ENCODE assay signal across 25 cellular contexts in genomic region chr4:87132035-87132434, GRCh38.
A peak's percentile ranks its signal among the peaks of the same experiment; 100 is the strongest.
DNase-seq lines count a peak whose midpoint lies in the region; ATAC-seq, FAIRE-seq and TF ChIP-seq lines count a peak whose summit lies in the region.
"Had no signal": no experiment of that assay in that cellular context is flagged by ENCODE, and none has a peak within 500 bp of the region (broad histone marks: within the 10 kb centered on the region; RNA-seq: fewer than 3 reads in every experiment).

No MANE protein-coding gene starts in this region.

- no peaks in the 10 kb centered on the region for H3K27me3 ChIP-seq in Karpas-422 (ENCODE audit: low read length)
- H3K27me3 ChIP-seq: BE2C; BLaER1 treated with 17β-estradiol and CSF1 and Interleukin-3, amounts not matched to agents 10 nM and 100 nM had no signal

- H3K36me3 Mint-ChIP-seq in T-helper 17 cell (ENCODE audit: low read depth) (peaks cover 17% of the 10 kb centered on the region), memory B cell (peaks cover 53% of the 10 kb centered on the region)
- peaks cover 38% of the 10 kb centered on the region for H3K36me3 Mint-ChIP-seq in activated naive CD4-positive, alpha-beta T cell treated with anti-CD3 and anti-CD28 coated beads for 36 hours (ENCODE audit: low read depth)

- peak; percentile 80 for FAIRE-seq in GM12891 (lab: Jason Lieb, UNC)
- FAIRE-seq: A549, D721Med, GM12892, H1 had no signal

- intact Hi-C loops in activated naive CD4-positive, alpha-beta T cell treated with anti-CD3 and anti-CD28 coated beads for 36 hours (cut with micrococcal nuclease), result no loop called here

- H3K9ac ChIP-seq in Karpas-422 (ENCODE audit: low read length), result no peak overlapping the region
- H3K9ac ChIP-seq: BLaER1 treated with 17β-estradiol and CSF1 and Interleukin-3, amounts not matched to agents 10 nM and 100 nM; GM23248 had no signal

- H3K4me1 ChIP-seq in Karpas-422 (ENCODE audit: low read length), result peaks cover 7% of the 10 kb centered on the region
- H3K4me1 ChIP-seq: BE2C had no signal

- H3K9me3 ChIP-seq in Karpas-422 (ENCODE audit: low read length) (no peaks in the 10 kb centered on the region), T-helper 17 cell (ENCODE audit: control insufficient read depth, low read length, poor library complexity, severe bottlenecking) (no peaks in the 10 kb centered on the region)
- H3K9me3 ChIP-seq: A549, BE2C had no signal

- no peak overlapping the region for H3K27ac ChIP-seq in Karpas-422 (ENCODE audit: low read length)
- H3K27ac ChIP-seq: GM23248 had no signal

- H3K9me3 Mint-ChIP-seq in memory B cell, result no peaks in the 10 kb centered on the region
- H3K9me3 Mint-ChIP-seq in activated naive CD4-positive, alpha-beta T cell treated with anti-CD3 and anti-CD28 coated beads for 36 hours, result no peaks in the 10 kb centered on the region
- H3K9me3 Mint-ChIP-seq: CD14-positive monocyte; CD4-positive, alpha-beta T cell; CD8-positive, alpha-beta memory T cell had no signal

- DNase-seq in GM12891 (ENCODE audit: insufficient read length, low spot score), result no peak
- DNase-seq in Karpas-422, result peak; percentile 50
- no peak for DNase-seq in T-helper 17 cell
- DNase-seq in memory B cell (ENCODE audit: low spot score in 2 of 2), result no peak
- DNase-seq in activated naive CD4-positive, alpha-beta T cell treated with anti-CD3 and anti-CD28 coated beads for 36 hours, result no peak
- DNase-seq in NCI-H2196 (lab: John Stamatoyannopoulos, UW; ENCODE audit: unreplicated experiment), result no peak
- DNase-seq: 8988T; ACHN; AML-193; BE2C; CD4-positive, alpha-beta T cell; CD8-positive, alpha-beta memory T cell; DMS 273 treated with DMSO at 0.1 percent for 48 hours; EL; GDM1; GM23248; H7; HCEC 1CT had no signal

- no peak overlapping the region for H3K4me2 ChIP-seq in Karpas-422 (ENCODE audit: low read depth, low read length, poor library complexity, severe bottlenecking)
- H3K4me2 ChIP-seq: A549; BLaER1 treated with 17β-estradiol and CSF1 and Interleukin-3, amounts not matched to agents 10 nM and 100 nM had no signal

- CTCF ChIA-PET in activated naive CD4-positive, alpha-beta T cell treated with anti-CD3 and anti-CD28 coated beads for 36 hours (lab: Charles Lee), result no interaction called here

- H2AFZ ChIP-seq in Karpas-422 (ENCODE audit: low read length), result no peak overlapping the region
- H2AFZ ChIP-seq: GM23248 had no signal

- H4K20me1 ChIP-seq in Karpas-422 (ENCODE audit: insufficient read depth, low read depth, low read length), result no peaks in the 10 kb centered on the region

- ATAC-seq in T-helper 17 cell, result no peak
- peak; percentile 51 for ATAC-seq in memory B cell (ENCODE audit: low read depth)
- no peak for ATAC-seq in HG02938 (IDR thresholded peaks at IDR 0.05; ENCODE audit: unreplicated experiment)
- ATAC-seq: A549 had no signal

- H3K36me3 ChIP-seq in Karpas-422 (ENCODE audit: insufficient read depth, low read length), result no peaks in the 10 kb centered on the region

- H3K4me3 ChIP-seq in Karpas-422 (ENCODE audit: low read length), result no peak overlapping the region
- H3K4me3 ChIP-seq: A549; BLaER1 treated with 17β-estradiol and CSF1 and Interleukin-3, amounts not matched to agents 10 nM and 100 nM; GM23248 had no signal

- no peak overlapping the region for H3K4me3 Mint-ChIP-seq in T-helper 17 cell
- no peak overlapping the region for H3K4me3 Mint-ChIP-seq in memory B cell
- H3K4me3 Mint-ChIP-seq in activated naive CD4-positive, alpha-beta T cell treated with anti-CD3 and anti-CD28 coated beads for 36 hours, result no peak overlapping the region
- H3K4me3 Mint-ChIP-seq: CD14-positive monocyte; CD4-positive, alpha-beta T cell; CD8-positive, alpha-beta memory T cell had no signal

- H3K4me1 Mint-ChIP-seq in T-helper 17 cell (peaks cover 10% of the 10 kb centered on the region), memory B cell (no peaks in the 10 kb centered on the region)
- H3K4me1 Mint-ChIP-seq in activated naive CD4-positive, alpha-beta T cell treated with anti-CD3 and anti-CD28 coated beads for 36 hours (ENCODE audit: low read depth), result no peaks in the 10 kb centered on the region
- H3K4me1 Mint-ChIP-seq: CD14-positive monocyte; CD8-positive, alpha-beta memory T cell had no signal

- H3K79me2 ChIP-seq in Karpas-422 (ENCODE audit: low read length), result no peaks in the 10 kb centered on the region

- no peak for TF ChIP-seq POLR2A in GM12891 (IDR thresholded peaks at IDR 0.05; ENCODE audit: low read depth, low read length)

- H3K9me2 ChIP-seq in Karpas-422 (replicated peaks; ENCODE audit: insufficient read depth, low read length), result no peaks in the 10 kb centered on the region

- H3K27me3 Mint-ChIP-seq in T-helper 17 cell (no peaks in the 10 kb centered on the region), memory B cell (no peaks in the 10 kb centered on the region)
- no peaks in the 10 kb centered on the region for H3K27me3 Mint-ChIP-seq in activated naive CD4-positive, alpha-beta T cell treated with anti-CD3 and anti-CD28 coated beads for 36 hours (ENCODE audit: low read depth)
- H3K27me3 Mint-ChIP-seq: CD4-positive, alpha-beta T cell; CD8-positive, alpha-beta memory T cell had no signal

- H3K27ac Mint-ChIP-seq in T-helper 17 cell, result peak overlapping the region; percentile 47
- H3K27ac Mint-ChIP-seq in memory B cell, result no peak overlapping the region
- no peak overlapping the region for H3K27ac Mint-ChIP-seq in activated naive CD4-positive, alpha-beta T cell treated with anti-CD3 and anti-CD28 coated beads for 36 hours
- H3K27ac Mint-ChIP-seq: CD4-positive, alpha-beta T cell had no signal

TF ChIP-seq in GM12891, 5 proteins besides CTCF, POLR2A, EP300 and RAD21:
- TF ChIP-seq SPI1 (IDR thresholded peaks at IDR 0.05; ENCODE audit: low read depth, low read length), result peak; percentile 53
- TF ChIP-seq PAX5 (IDR thresholded peaks at IDR 0.05; ENCODE audit: insufficient read depth, low read length, severe bottlenecking), result no peak
